Comparison of ENCODE assay signal across 31 cellular contexts in the genomic region with DNA sequence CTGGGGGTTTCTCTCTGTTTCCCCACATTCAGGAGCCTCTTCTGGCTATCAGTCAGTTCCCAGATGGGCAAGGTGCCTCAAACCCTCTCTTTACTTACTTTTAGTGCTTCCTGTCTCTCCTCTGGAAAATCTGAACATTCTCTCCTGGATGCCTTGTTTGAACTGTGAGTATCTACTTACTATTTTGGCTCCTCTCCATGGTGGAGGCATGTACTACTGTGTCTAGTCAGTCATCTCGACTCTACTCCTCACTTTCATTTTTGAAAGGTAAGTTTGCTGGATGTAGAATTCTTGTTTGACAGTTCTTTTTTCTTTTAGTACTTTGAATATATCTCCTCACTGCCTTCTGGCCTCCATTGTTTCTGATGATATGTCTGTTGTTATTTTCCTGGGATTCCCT.
"Had no signal": no experiment of that assay in that cellular context is flagged by ENCODE, and none has a peak within 500 bp of the region (broad histone marks: within the 10 kb centered on the region; RNA-seq: fewer than 3 reads in every experiment).

No MANE protein-coding gene starts in this region.

- H3K4me2 ChIP-seq: PC-9 had no signal

- H3K27me3 ChIP-seq: adrenal gland, cardiac muscle cell, colonic mucosa had no signal

- H3K4me1 ChIP-seq: adrenal gland, colonic mucosa had no signal

- H3K27ac ChIP-seq: adrenal gland, cardiac muscle cell, colonic mucosa, PC-9, VCaP had no signal

- ATAC-seq: activated naive CD4-positive, alpha-beta T cell treated with anti-CD3 and anti-CD28 coated beads, Interleukin-2, amount 50 U/mL, for 72 hours; activated T-cell treated with anti-CD3 and anti-CD28 coated beads, Interleukin-2, amount 50 U/mL, for 4 hours had no signal

- DNase-seq: activated B cell treated with CpG ODN at 0.5 μM for 24 hours; activated CD4-positive, alpha-beta memory T cell treated with anti-CD3 and anti-CD28 coated beads for 36 hours; activated CD4-positive, alpha-beta T cell treated with anti-CD3 and anti-CD28 coated beads for 4 hours; activated CD4-positive, alpha-beta T cell treated with anti-CD3 and anti-CD28 coated beads, Interleukin-2, amount 50 U/mL, for 1 hour; activated CD4-positive, CD25-positive, alpha-beta regulatory T cell treated with anti-CD3 and anti-CD28 coated beads, Interleukin-2, amount 50 U/mL, for 72 hours; activated CD8-positive, alpha-beta memory T cell treated with anti-CD3 and anti-CD28 coated beads, Interleukin-2, amount 50 U/mL, for 4 hours; activated gamma-delta T cell treated with Interleukin-2 at 50 U/mL for 16 hours; activated naive CD4-positive, alpha-beta T cell treated with anti-CD3 and anti-CD28 coated beads for 36 hours; activated T-cell treated with anti-CD3 and anti-CD28 coated beads for 4 hours; activated T-cell treated with anti-CD3 and anti-CD28 coated beads, Interleukin-2, amount 50 U/mL, for 4 hours; adrenal gland; colonic mucosa; NCI-H1048; NCI-H1105 treated with DMSO at 0.1 percent for 48 hours; NCI-H1436; NCI-H1694; NCI-H1930; NCI-H2081 treated with DMSO at 0.1 percent for 48 hours; NCI-H2171; NCI-H510A; NCI-H526; NCI-H82; PC-9; Right ventricle myocardium superior; SW 1271; T-helper 1 cell; T-helper 2 cell; T-helper 9 cell had no signal

- H2AFZ ChIP-seq: PC-9 had no signal

- H3K36me3 ChIP-seq: adrenal gland, cardiac muscle cell, colonic mucosa had no signal

- H3K9me3 ChIP-seq: adrenal gland, colonic mucosa had no signal

- H3K4me3 ChIP-seq: adrenal gland, cardiac muscle cell, colonic mucosa, PC-9 had no signal
